In the genomic region with DNA sequence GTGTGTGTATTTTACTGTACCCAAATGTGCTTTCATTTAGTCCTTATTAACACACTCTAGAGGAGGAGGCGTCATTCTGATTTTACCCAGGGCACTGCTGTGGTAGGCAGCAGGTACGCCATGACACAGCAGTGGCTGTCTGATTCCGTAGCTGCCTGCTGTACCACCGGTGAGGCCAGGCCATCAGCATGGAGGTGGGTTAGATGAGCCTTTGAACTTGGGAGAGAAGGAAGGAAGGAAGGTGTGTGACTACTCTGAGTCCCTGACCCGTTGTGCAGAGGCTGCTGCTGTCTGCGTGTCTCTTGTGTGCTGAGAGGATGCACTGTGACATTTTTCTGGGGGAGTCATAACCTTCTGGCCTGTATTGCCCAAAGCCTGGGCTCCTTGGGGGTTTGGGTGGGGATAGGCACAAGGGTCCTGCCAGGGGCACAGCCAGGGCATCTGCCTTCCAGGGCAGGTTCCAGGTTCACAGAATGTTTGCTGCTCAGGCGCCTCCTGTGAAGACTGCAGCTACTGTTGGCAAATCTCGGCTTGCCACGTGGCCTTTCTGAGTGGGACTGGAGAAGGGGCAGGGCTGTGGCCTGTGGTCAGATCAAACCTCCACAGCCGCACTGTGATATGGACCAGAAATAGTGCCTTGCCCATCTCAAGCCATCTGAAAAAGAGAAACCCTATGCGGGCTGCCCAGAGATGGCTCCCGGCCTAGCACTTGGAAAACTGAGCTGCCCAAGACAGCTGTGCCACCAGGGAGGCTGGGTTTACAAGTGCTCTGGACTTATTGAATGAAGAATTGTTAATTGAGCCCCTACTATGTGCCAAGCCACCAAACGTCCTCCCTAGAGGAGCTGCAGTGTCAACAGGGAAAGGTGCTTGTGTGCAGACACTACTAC, we compare ENCODE assay signal across 1 cellular context.
TF ChIP-seq lines count a peak whose summit lies in the region.

No MANE protein-coding gene starts in this region.

TF ChIP-seq in liver, 16 proteins besides CTCF, POLR2A, EP300 and RAD21:
- TF ChIP-seq HNF4A (conservative IDR thresholded peaks at IDR 0.05) (peak; percentile 45 to 58), SP1 (IDR thresholded peaks at IDR 0.05) (peak; percentile 51), NR2F2 (IDR thresholded peaks at IDR 0.05) (no peak), MAX (IDR thresholded peaks at IDR 0.05) (peak; percentile 73), GABPA (IDR thresholded peaks at IDR 0.05 in 1 of 2, conservative IDR thresholded peaks at IDR 0.05 in 1 of 2) (no peak), TAF1 (conservative IDR thresholded peaks at IDR 0.05) (no peak), EGR1 (IDR thresholded peaks at IDR 0.05; ENCODE audit: low read depth in 2 of 2) (no peak), HNF4G (IDR thresholded peaks at IDR 0.05) (no peak), JUND (IDR thresholded peaks at IDR 0.05) (no peak), YY1 (IDR thresholded peaks at IDR 0.05) (peak; percentile 27), FOXA2 (IDR thresholded peaks at IDR 0.05) (no peak), FOXA1 (IDR thresholded peaks at IDR 0.05) (no peak), RXRA (IDR thresholded peaks at IDR 0.05) (peak; percentile 43 to 62)
- TF ChIP-seq, protein P1, sequence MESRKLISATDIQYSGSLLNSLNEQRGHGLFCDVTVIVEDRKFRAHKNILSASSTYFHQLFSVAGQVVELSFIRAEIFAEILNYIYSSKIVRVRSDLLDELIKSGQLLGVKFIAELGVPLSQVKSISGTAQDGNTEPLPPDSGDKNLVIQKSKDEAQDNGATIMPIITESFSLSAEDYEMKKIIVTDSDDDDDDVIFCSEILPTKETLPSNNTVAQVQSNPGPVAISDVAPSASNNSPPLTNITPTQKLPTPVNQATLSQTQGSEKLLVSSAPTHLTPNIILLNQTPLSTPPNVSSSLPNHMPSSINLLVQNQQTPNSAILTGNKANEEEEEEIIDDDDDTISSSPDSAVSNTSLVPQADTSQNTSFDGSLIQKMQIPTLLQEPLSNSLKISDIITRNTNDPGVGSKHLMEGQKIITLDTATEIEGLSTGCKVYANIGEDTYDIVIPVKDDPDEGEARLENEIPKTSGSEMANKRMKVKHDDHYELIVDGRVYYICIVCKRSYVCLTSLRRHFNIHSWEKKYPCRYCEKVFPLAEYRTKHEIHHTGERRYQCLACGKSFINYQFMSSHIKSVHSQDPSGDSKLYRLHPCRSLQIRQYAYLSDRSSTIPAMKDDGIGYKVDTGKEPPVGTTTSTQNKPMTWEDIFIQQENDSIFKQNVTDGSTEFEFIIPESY (IDR thresholded peaks at IDR 0.05) = no peak
- TF ChIP-seq, protein P2, sequence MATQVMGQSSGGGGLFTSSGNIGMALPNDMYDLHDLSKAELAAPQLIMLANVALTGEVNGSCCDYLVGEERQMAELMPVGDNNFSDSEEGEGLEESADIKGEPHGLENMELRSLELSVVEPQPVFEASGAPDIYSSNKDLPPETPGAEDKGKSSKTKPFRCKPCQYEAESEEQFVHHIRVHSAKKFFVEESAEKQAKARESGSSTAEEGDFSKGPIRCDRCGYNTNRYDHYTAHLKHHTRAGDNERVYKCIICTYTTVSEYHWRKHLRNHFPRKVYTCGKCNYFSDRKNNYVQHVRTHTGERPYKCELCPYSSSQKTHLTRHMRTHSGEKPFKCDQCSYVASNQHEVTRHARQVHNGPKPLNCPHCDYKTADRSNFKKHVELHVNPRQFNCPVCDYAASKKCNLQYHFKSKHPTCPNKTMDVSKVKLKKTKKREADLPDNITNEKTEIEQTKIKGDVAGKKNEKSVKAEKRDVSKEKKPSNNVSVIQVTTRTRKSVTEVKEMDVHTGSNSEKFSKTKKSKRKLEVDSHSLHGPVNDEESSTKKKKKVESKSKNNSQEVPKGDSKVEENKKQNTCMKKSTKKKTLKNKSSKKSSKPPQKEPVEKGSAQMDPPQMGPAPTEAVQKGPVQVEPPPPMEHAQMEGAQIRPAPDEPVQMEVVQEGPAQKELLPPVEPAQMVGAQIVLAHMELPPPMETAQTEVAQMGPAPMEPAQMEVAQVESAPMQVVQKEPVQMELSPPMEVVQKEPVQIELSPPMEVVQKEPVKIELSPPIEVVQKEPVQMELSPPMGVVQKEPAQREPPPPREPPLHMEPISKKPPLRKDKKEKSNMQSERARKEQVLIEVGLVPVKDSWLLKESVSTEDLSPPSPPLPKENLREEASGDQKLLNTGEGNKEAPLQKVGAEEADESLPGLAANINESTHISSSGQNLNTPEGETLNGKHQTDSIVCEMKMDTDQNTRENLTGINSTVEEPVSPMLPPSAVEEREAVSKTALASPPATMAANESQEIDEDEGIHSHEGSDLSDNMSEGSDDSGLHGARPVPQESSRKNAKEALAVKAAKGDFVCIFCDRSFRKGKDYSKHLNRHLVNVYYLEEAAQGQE (IDR thresholded peaks at IDR 0.05) = no peak
- TF ChIP-seq, protein P3, sequence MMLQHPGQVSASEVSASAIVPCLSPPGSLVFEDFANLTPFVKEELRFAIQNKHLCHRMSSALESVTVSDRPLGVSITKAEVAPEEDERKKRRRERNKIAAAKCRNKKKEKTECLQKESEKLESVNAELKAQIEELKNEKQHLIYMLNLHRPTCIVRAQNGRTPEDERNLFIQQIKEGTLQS (IDR thresholded peaks at IDR 0.05) = no peak
